ENCODE assay signal across 8 cellular contexts in genomic region chr12:132955933-132956725, GRCh38. TPM values are rescaled to one million over a fixed set of nuclear protein-coding genes. Genes with fewer than 3 reads are reported as not detected.
DNase-seq lines count a peak whose midpoint lies in the region; ATAC-seq and TF ChIP-seq lines count a peak whose summit lies in the region.

TSS of gene ZNF605 (minus strand) at chr12:132956306. CDS start at chr12:132945635, 10,671 bp downstream.

- H3K4me2 ChIP-seq in OCI-LY1 (ENCODE audit: low read length), result peak within 1 kb of the TSS; percentile 97

- H3K9me3 Mint-ChIP-seq in activated T-cell treated with anti-CD3 and anti-CD28 coated beads, Interleukin-2, amount 50 U/mL, for 4 hours, result peaks cover 4% of the 10 kb centered on the region

- peak within 1 kb of the TSS; percentile 81; the same call in 1 of the 2 replicates for H2AFZ ChIP-seq in OCI-LY1 (ENCODE audit: low read length)

- peak; percentile 86 for ATAC-seq in GM19467 (IDR thresholded peaks at IDR 0.05; ENCODE audit: unreplicated experiment)
- peak; percentile 96 to 97 for ATAC-seq in activated T-cell treated with anti-CD3 and anti-CD28 coated beads, Interleukin-2, amount 50 U/mL, for 4 hours
- peak; percentile 84 for ATAC-seq in esophagus mucosa

- H3K4me3 ChIP-seq in OCI-LY1 (ENCODE audit: low read depth, low read length, poor library complexity, severe bottlenecking) (peak within 1 kb of the TSS; percentile 96), muscle layer of colon (ENCODE audit: low read depth in 1 of 2, low read length in 2 of 2) (peak within 1 kb of the TSS; percentile 88 to 95)

- H3K9ac ChIP-seq in OCI-LY1 (ENCODE audit: low read length) (peak within 1 kb of the TSS; percentile 91), muscle layer of colon (ENCODE audit: low read length) (peak within 1 kb of the TSS; percentile 84)

- H3K27me3 Mint-ChIP-seq in activated T-cell treated with anti-CD3 and anti-CD28 coated beads, Interleukin-2, amount 50 U/mL, for 4 hours (ENCODE audit: low read depth), result no peaks in the 10 kb centered on the region

- no peaks in the 10 kb centered on the region for H3K9me2 ChIP-seq in OCI-LY1 (ENCODE audit: low read depth, low read length)

- no peaks in the 10 kb centered on the region for H4K20me1 ChIP-seq in OCI-LY1 (ENCODE audit: insufficient read depth, low read length)

- peaks cover 28% of the 10 kb centered on the region for H3K4me1 Mint-ChIP-seq in activated T-cell treated with anti-CD3 and anti-CD28 coated beads, Interleukin-2, amount 50 U/mL, for 4 hours (ENCODE audit: low read depth)

- H3K4me1 ChIP-seq in OCI-LY1 (ENCODE audit: insufficient read depth, low read length, severe bottlenecking) (peaks cover 15% of the 10 kb centered on the region), muscle layer of colon (ENCODE audit: insufficient read depth, low read length) (peaks cover 11% of the 10 kb centered on the region)

- no peak for TF ChIP-seq CTCF in OCI-LY1 (IDR thresholded peaks at IDR 0.05; ENCODE audit: low read length)

- peaks cover 15% of the 10 kb centered on the region for H3K36me3 Mint-ChIP-seq in activated T-cell treated with anti-CD3 and anti-CD28 coated beads, Interleukin-2, amount 50 U/mL, for 4 hours (ENCODE audit: insufficient read depth)

- no peaks in the 10 kb centered on the region for H3F3A ChIP-seq in OCI-LY1 (ENCODE audit: insufficient read depth, low read length)

- H3K27ac ChIP-seq in OCI-LY1 (ENCODE audit: low read depth, low read length, poor library complexity, severe bottlenecking), result peak within 1 kb of the TSS; percentile 20
- H3K27ac ChIP-seq in muscle layer of colon (ENCODE audit: low read depth, low read length), result peak within 1 kb of the TSS; percentile 82

- no peaks in the 10 kb centered on the region for H3K79me2 ChIP-seq in OCI-LY1 (ENCODE audit: insufficient read depth, low read length)

- H3K36me3 ChIP-seq in OCI-LY1 (ENCODE audit: insufficient read depth, low read length), result no peaks in the 10 kb centered on the region; the same call in 1 of the 2 replicates
- no peaks in the 10 kb centered on the region for H3K36me3 ChIP-seq in muscle layer of colon (ENCODE audit: insufficient read depth, low read length)

- peaks cover 19% of the 10 kb centered on the region for H3K9me3 ChIP-seq in OCI-LY1 (ENCODE audit: low read length)
- H3K9me3 ChIP-seq in muscle layer of colon (ENCODE audit: low read length), result no peaks in the 10 kb centered on the region

- H3K4me3 Mint-ChIP-seq in activated T-cell treated with anti-CD3 and anti-CD28 coated beads, Interleukin-2, amount 50 U/mL, for 4 hours, result peak within 1 kb of the TSS; percentile 92

- H3K27me3 ChIP-seq in OCI-LY1 (ENCODE audit: insufficient read depth, low read length) (no peaks in the 10 kb centered on the region), muscle layer of colon (ENCODE audit: control insufficient read depth in 1 of 2, insufficient read depth in 2 of 2, low read length in 2 of 2) (no peaks in the 10 kb centered on the region)

- peak; percentile 82 for DNase-seq in COLO668 (lab: John Stamatoyannopoulos, UW; ENCODE audit: unreplicated experiment)
- DNase-seq in HPDE6-E6E7 (ENCODE audit: extremely low spot score), result peak; percentile 87
- DNase-seq in activated T-cell treated with anti-CD3 and anti-CD28 coated beads, Interleukin-2, amount 50 U/mL, for 4 hours, result peak; percentile 79
- peak; percentile 90 for DNase-seq in stimulated activated CD8-positive, alpha-beta memory T cell treated with anti-CD3 and anti-CD28 coated beads, Interleukin-4, amount 100 ng/mL, for 48 hours

RNA-seq across cellular contexts. Expression of gene ZNF605, which starts in this region (rescaled TPM):
- total RNA-seq in activated T-cell treated with anti-CD3 and anti-CD28 coated beads, Interleukin-2, amount 50 U/mL, for 4 hours, result 1 to 10 TPM; 3.9 to 5.0 (median 4.9) TPM
- total RNA-seq in esophagus mucosa, result 5.3 TPM

Comparison
In these comparisons a context has a peak if more than half of its experiments do, and no peak if none do; other contexts are left out.
1. Peak in every context shown above with its lines: DNase-seq, ATAC-seq, H3K4me3 ChIP-seq and H3K27ac ChIP-seq.